ENCODE assay signal across 27 cellular contexts in genomic region chr1:191348328-191348727, GRCh38.
"Had no signal": no experiment of that assay in that cellular context is flagged by ENCODE, and none has a peak within 500 bp of the region (broad histone marks: within the 10 kb centered on the region; RNA-seq: fewer than 3 reads in every experiment).

No MANE protein-coding gene starts in this region.

- H3K27me3 Mint-ChIP-seq: natural killer cell treated with Interleukin-12 subunit alpha and Interleukin-12 subunit beta and Interleukin-15 and Interleukin-18, amount 100 ng/mL, for 72 hours; type B pancreatic cell had no signal

- H3K4me2 ChIP-seq: smooth muscle cell had no signal

- H3K36me3 ChIP-seq: esophagus squamous epithelium, heart right ventricle, lower lobe of right lung, neutrophil, pancreas, right lobe of liver, tibial artery had no signal

- ATAC-seq: heart right ventricle; left ventricle myocardium superior; lower lobe of right lung; natural killer cell treated with Interleukin-12 subunit alpha and Interleukin-12 subunit beta and Interleukin-15 and Interleukin-18, amount 100 ng/mL, for 72 hours; pancreas; right lobe of liver; stimulated activated effector memory CD8-positive, alpha-beta T cell treated with anti-CD3 and anti-CD28 coated beads, Interleukin-12 subunit alpha, Interleukin-12 subunit beta, amount 100 ng/mL, for 72 hours; stimulated activated naive CD8-positive, alpha-beta T cell treated with anti-CD3 and anti-CD28 coated beads, Interleukin-15, Interleukin-2, amounts not matched to agents 100 U/mL and 50 U/mL, for 24 hours had no signal

- H3K9me3 Mint-ChIP-seq: type B pancreatic cell had no signal

- DNase-seq: dermis blood vessel endothelial cell; effector memory CD4-positive, alpha-beta T cell; erythroblast; esophagus squamous epithelium; foreskin melanocyte; glutamatergic neuron; heart right ventricle; hypothalamus; kidney; left ventricle myocardium superior; lower lobe of right lung; pancreas; right lobe of liver; stimulated activated CD4-positive, alpha-beta T cell treated with anti-CD3 and anti-CD28 coated beads, Interleukin-2, amount 100 ng/mL, for 24 hours; stimulated activated CD4-positive, alpha-beta T cell treated with anti-CD3 and anti-CD28 coated beads, Interleukin-4, amount 100 ng/mL, for 24 hours; stimulated activated naive CD8-positive, alpha-beta T cell treated with anti-CD3 and anti-CD28 coated beads, Interleukin-15, Interleukin-2, amounts not matched to agents 100 U/mL and 50 U/mL, for 24 hours; substantia nigra; testis; tibial artery had no signal

- H3K27ac Mint-ChIP-seq: natural killer cell treated with Interleukin-12 subunit alpha and Interleukin-12 subunit beta and Interleukin-15 and Interleukin-18, amount 100 ng/mL, for 72 hours; stimulated activated effector memory CD8-positive, alpha-beta T cell treated with anti-CD3 and anti-CD28 coated beads, Interleukin-12 subunit alpha, Interleukin-12 subunit beta, amount 100 ng/mL, for 72 hours; type B pancreatic cell had no signal

- FAIRE-seq: endometrium, kidney, pancreas had no signal

- H3K4me1 Mint-ChIP-seq: neural crest cell; stimulated activated effector memory CD8-positive, alpha-beta T cell treated with anti-CD3 and anti-CD28 coated beads, Interleukin-12 subunit alpha, Interleukin-12 subunit beta, amount 100 ng/mL, for 72 hours had no signal

- H3K27ac ChIP-seq: coronary artery, esophagus squamous epithelium, heart right ventricle, lower lobe of right lung, neutrophil, pancreas, right lobe of liver, testis, tibial artery had no signal

- H3K4me1 ChIP-seq: esophagus squamous epithelium, heart right ventricle, lower lobe of right lung, pancreas, right lobe of liver, testis, tibial artery had no signal

- H3K4me3 ChIP-seq: coronary artery, esophagus squamous epithelium, heart right ventricle, lower lobe of right lung, pancreas, right lobe of liver, smooth muscle cell, testis, tibial artery had no signal

- H3K36me3 Mint-ChIP-seq: natural killer cell treated with Interleukin-12 subunit alpha and Interleukin-12 subunit beta and Interleukin-15 and Interleukin-18, amount 100 ng/mL, for 72 hours; stimulated activated effector memory CD8-positive, alpha-beta T cell treated with anti-CD3 and anti-CD28 coated beads, Interleukin-12 subunit alpha, Interleukin-12 subunit beta, amount 100 ng/mL, for 72 hours; type B pancreatic cell had no signal

- H3K9me3 ChIP-seq: esophagus squamous epithelium, lower lobe of right lung, neutrophil, pancreas, right lobe of liver, testis, tibial artery had no signal

- H3K27me3 ChIP-seq: esophagus squamous epithelium, heart right ventricle, neutrophil, pancreas, right lobe of liver, testis, tibial artery had no signal

- H3K4me3 Mint-ChIP-seq: natural killer cell treated with Interleukin-12 subunit alpha and Interleukin-12 subunit beta and Interleukin-15 and Interleukin-18, amount 100 ng/mL, for 72 hours; neural crest cell; stimulated activated effector memory CD8-positive, alpha-beta T cell treated with anti-CD3 and anti-CD28 coated beads, Interleukin-12 subunit alpha, Interleukin-12 subunit beta, amount 100 ng/mL, for 72 hours; type B pancreatic cell had no signal
